Comparison of ENCODE assay signal across 8 cellular contexts in genomic region chr12:123043536-123044001, GRCh38.
DNase-seq lines count a peak whose midpoint lies in the region; ATAC-seq, FAIRE-seq and TF ChIP-seq lines count a peak whose summit lies in the region.

No MANE protein-coding gene starts in this region.

- peak; percentile 50 for FAIRE-seq in GM12892 (lab: Jason Lieb, UNC)

- in situ Hi-C loops in T47D (cut with HindIII; ENCODE audit: low pct_unique_long_range_greater_than_20kb, low sequenced_read_pairs), result no loop called here

- no peak for TF ChIP-seq POLR2A in GM12892 (IDR thresholded peaks at IDR 0.05; ENCODE audit: low read depth, low read length)

- DNase-seq in GM12892 (ENCODE audit: insufficient read length), result peak; percentile 41
- peak; percentile 32 for DNase-seq in NCI-H2029 treated with DMSO at 0.1 percent for 48 hours (lab: John Stamatoyannopoulos, UW)
- peak; percentile 32 to 49 (median 44) for DNase-seq in activated CD4-positive, CD25-positive, alpha-beta regulatory T cell (lab: John Stamatoyannopoulos, UW)
- DNase-seq in T47D (ENCODE audit: low read depth in 1 of 2, low spot score in 1 of 2), result peak; percentile 82 to 83
- peak; percentile 97 for DNase-seq in islet precursor cell
- peak; percentile 49 to 68 (median 59) for DNase-seq in stimulated activated CD4-positive, alpha-beta T cell treated with anti-CD3 and anti-CD28 coated beads, Interleukin-12 subunit alpha, Interleukin-12 subunit beta, amount 100 ng/mL, for 48 hours (ENCODE audit: low read depth in 2 of 3, low spot score in 1 of 3)

- ATAC-seq in HG02938 (IDR thresholded peaks at IDR 0.05; ENCODE audit: unreplicated experiment), result no peak
- no peak for ATAC-seq in HG03457 (IDR thresholded peaks at IDR 0.05; ENCODE audit: unreplicated experiment)

Comparison
In these comparisons a context has a peak if more than half of its experiments do, and no peak if none do; other contexts are left out.
1. DNase-seq: peak in every context shown above with its lines; median percentile 97 in islet precursor cell; 82 in T47D; 59 in stimulated activated CD4-positive, alpha-beta T cell treated with anti-CD3 and anti-CD28 coated beads, Interleukin-12 subunit alpha, Interleukin-12 subunit beta, amount 100 ng/mL, for 48 hours; 44 in activated CD4-positive, CD25-positive, alpha-beta regulatory T cell; 41 in GM12892; 32 in NCI-H2029 treated with DMSO at 0.1 percent for 48 hours.